9 cellular contexts compared by ENCODE assay signal in the genomic region with DNA sequence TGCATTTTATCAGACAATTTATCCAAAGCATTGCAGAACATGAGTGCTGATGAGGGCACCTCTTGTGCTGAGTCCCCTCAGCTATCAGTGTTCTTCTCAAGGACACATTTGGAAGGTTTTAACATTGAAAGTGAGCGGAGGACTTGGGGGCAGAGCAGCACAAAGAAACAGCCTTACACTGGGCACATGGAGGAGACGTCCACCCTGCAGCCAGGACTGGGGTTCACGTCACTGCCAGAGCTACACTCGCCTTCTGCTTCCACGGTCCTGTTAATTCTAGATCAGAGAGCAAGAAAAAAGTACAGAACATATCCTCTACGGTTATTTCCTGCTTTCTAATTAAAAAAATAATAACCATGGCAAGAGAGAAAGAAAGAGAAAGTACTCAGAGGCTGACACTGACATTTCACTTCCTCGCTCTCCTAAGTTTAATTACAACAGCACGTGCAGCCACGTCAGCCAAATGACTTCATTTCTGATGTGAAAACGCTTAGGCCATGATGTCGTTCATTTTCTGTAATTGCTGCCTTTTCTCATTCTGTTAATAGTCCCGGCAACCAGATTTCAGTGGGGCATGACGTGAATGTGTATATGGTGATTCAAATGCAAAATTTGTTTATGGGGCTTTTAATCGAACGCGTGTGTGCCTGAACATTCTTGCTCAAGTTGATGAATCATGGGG. TPM values are rescaled to one million over a fixed set of nuclear protein-coding genes. Genes with fewer than 3 reads are reported as not detected.
A peak's percentile ranks its signal among the peaks of the same experiment; 100 is the strongest.
DNase-seq lines count a peak whose midpoint lies in the region; ATAC-seq and TF ChIP-seq lines count a peak whose summit lies in the region.
"Had no signal": no experiment of that assay in that cellular context is flagged by ENCODE, and none has a peak within 500 bp of the region (broad histone marks: within the 10 kb centered on the region; RNA-seq: fewer than 3 reads in every experiment).

No MANE protein-coding gene starts in this region.

- no peak overlapping the region for H3T11ph ChIP-seq in H9 (ENCODE audit: low read length)

- H3K56ac ChIP-seq in H9 (ENCODE audit: insufficient read length, low read depth, low read length) = no peak overlapping the region

- no peak overlapping the region for H2BK15ac ChIP-seq in H9 (ENCODE audit: low read depth, low read length)

- no peak overlapping the region for H2BK5ac ChIP-seq in H9 (ENCODE audit: insufficient read length, low read length)

- H3K4me3 ChIP-seq in OCI-LY7 (ENCODE audit: low read depth, low read length, poor library complexity, severe bottlenecking) (peak overlapping the region; percentile 16), choroid plexus epithelial cell (ENCODE audit: low read depth, low read length) (peak overlapping the region; percentile 7)

- H3K4ac ChIP-seq in H9 (ENCODE audit: low read depth, low read length) = no peak overlapping the region

- ATAC-seq in GM21576 (IDR thresholded peaks at IDR 0.05; ENCODE audit: unreplicated experiment) = no peak

- H3K23me2 ChIP-seq in H9 (ENCODE audit: insufficient read length, low read depth, low read length, poor library complexity, severe bottlenecking) = no peaks in the 10 kb centered on the region

- H3K27me3 ChIP-seq in H9 (ENCODE audit: insufficient read depth, low read length) = no peaks in the 10 kb centered on the region

- H3K36me3 Mint-ChIP-seq in H9 (ENCODE audit: insufficient read depth in 1 of 3, low read depth in 3 of 3) = no peaks in the 10 kb centered on the region

- peak overlapping the region; percentile 51; the same call in 1 of the 2 replicates for H2AFZ ChIP-seq in OCI-LY7 (ENCODE audit: low read length)
- no peak overlapping the region for H2AFZ ChIP-seq in H9 (ENCODE audit: low read length)

- TF ChIP-seq CTCF in OCI-LY7 (conservative IDR thresholded peaks at IDR 0.05; ENCODE audit: low read length) (no peak), choroid plexus epithelial cell (conservative IDR thresholded peaks at IDR 0.05; ENCODE audit: low read depth, low read length) (no peak), H9 (conservative IDR thresholded peaks at IDR 0.05) (no peak)

- H3K4me1 ChIP-seq in OCI-LY7 (ENCODE audit: insufficient read depth, low read length, poor library complexity, severe bottlenecking) (peaks cover 8% of the 10 kb centered on the region), H9 (ENCODE audit: insufficient read depth, low read length) (no peaks in the 10 kb centered on the region)

- no peak overlapping the region for H2BK120ac ChIP-seq in H9 (ENCODE audit: low read depth, low read length, poor library complexity, severe bottlenecking)

- H3K9me3 Mint-ChIP-seq in H9 = no peaks in the 10 kb centered on the region

- POLR2A ChIA-PET in OCI-LY7 (lab: Charles Lee) = interaction anchor here (0.7 to 0.8 kb wide), 2 partner anchors 8 to 114 kb away, joined by 3 read pairs; no protein-coding TSS in a partner anchor

- H4K91ac ChIP-seq in H9 (ENCODE audit: insufficient read length, low read depth, low read length) = no peak overlapping the region

- no peak overlapping the region for H3K4me3 Mint-ChIP-seq in H9

- H3K27ac ChIP-seq in OCI-LY7 (ENCODE audit: low read depth, low read length, poor library complexity, severe bottlenecking) (no peak overlapping the region), H9 (ENCODE audit: insufficient read length, low read depth, low read length) (no peak overlapping the region)
- H3K27ac ChIP-seq: C4-2B had no signal

- H3K79me2 ChIP-seq in OCI-LY7 (ENCODE audit: insufficient read depth, low read depth, low read length) = no peaks in the 10 kb centered on the region
- H3K79me2 ChIP-seq in H9 (ENCODE audit: insufficient read depth, low read length) = no peaks in the 10 kb centered on the region

- H3K27ac Mint-ChIP-seq in H9 = peak overlapping the region in 1 of 3 experiments; percentile 48; a peak in 2 of 7 replicates

- intact Hi-C loops in OCI-LY7 (cut with micrococcal nuclease; ENCODE audit: unreplicated experiment) = no loop called here

- no peaks in the 10 kb centered on the region for H3K79me1 ChIP-seq in H9 (ENCODE audit: insufficient read depth, low read depth, low read length, poor library complexity, severe bottlenecking)

- no peak overlapping the region for H3K23ac ChIP-seq in H9 (ENCODE audit: insufficient read length, low read depth, low read length)

- H3K27me3 Mint-ChIP-seq in H9 (ENCODE audit: low read depth) = peaks cover under 1% of the 10 kb centered on the region

- H3K9me3 ChIP-seq in OCI-LY7 (ENCODE audit: low read length) (no peaks in the 10 kb centered on the region), H9 (ENCODE audit: control insufficient read depth, low read depth, low read length) (no peaks in the 10 kb centered on the region)

- H2BK20ac ChIP-seq in H9 (ENCODE audit: low read depth, low read length, poor library complexity, severe bottlenecking) = no peak overlapping the region

- no peak overlapping the region for H4K5ac ChIP-seq in H9 (ENCODE audit: insufficient read length, low read depth, low read length)

- no peak overlapping the region for H4K8ac ChIP-seq in H9 (replicated peaks; ENCODE audit: insufficient read length, low read depth, low read length)

- WGBS in H9 (ENCODE audit: extremely low coverage, insufficient read length, low lambda C conversion rate) = no CpG with 5 or more reads among the region's 16 CpGs

- H3K4me2 ChIP-seq in OCI-LY7 (ENCODE audit: low read length) (peak overlapping the region; percentile 65), H9 (ENCODE audit: insufficient read depth, insufficient read length, low read length) (no peak overlapping the region)

- no TSS peak for BruUV-seq in OCI-LY7 (replicated peaks; lab: Mats Ljungman, UMichigan)

- no peaks in the 10 kb centered on the region for H3K36me3 ChIP-seq in OCI-LY7 (ENCODE audit: insufficient read depth, low read length)

- no peak overlapping the region for H3K14ac ChIP-seq in H9 (ENCODE audit: insufficient read depth, low read length)

- H3K9ac ChIP-seq in H9 (ENCODE audit: extremely low read depth, insufficient read length, low read length) = no peak overlapping the region

- H2BK12ac ChIP-seq in H9 (ENCODE audit: insufficient read length, low read depth, low read length) = no peak overlapping the region

- DNase-seq in activated CD4-positive, alpha-beta T cell treated with anti-CD3 and anti-CD28 coated beads for 48 hours = peak; percentile 59
- no peak for DNase-seq in activated CD4-positive, alpha-beta T cell treated with anti-CD3 and anti-CD28 coated beads, Interleukin-2, amount 50 U/mL, for 4 hours
- DNase-seq in OCI-LY7 (ENCODE audit: low spot score) (peak; percentile 16), choroid plexus epithelial cell (ENCODE audit: low read depth) (peak; percentile 56), non-pigmented ciliary epithelial cell (ENCODE audit: low read depth) (peak; percentile 40), H9 (no peak), D341Med (ENCODE audit: low spot score) (no peak)

- CTCF ChIA-PET in OCI-LY7 (lab: Charles Lee; ENCODE audit: unreplicated experiment) = interaction anchor here (0.6 kb wide), 1 partner anchor 675 kb away, joined by 3 read pairs; no protein-coding TSS in a partner anchor

- no peak overlapping the region for H3K18ac ChIP-seq in H9 (ENCODE audit: insufficient read length, low read depth, low read length)

- peaks cover 13 to 18% of the 10 kb centered on the region in 2 experiments for H3K4me1 Mint-ChIP-seq in H9

- no peak overlapping the region for H2AK5ac ChIP-seq in H9 (ENCODE audit: insufficient read length, low read length)

- no peaks in the 10 kb centered on the region for H3K9me2 ChIP-seq in OCI-LY7 (ENCODE audit: insufficient read depth, low read length)

- no peaks in the 10 kb centered on the region for H4K20me1 ChIP-seq in OCI-LY7 (ENCODE audit: insufficient read depth, low read length)
- no peaks in the 10 kb centered on the region for H4K20me1 ChIP-seq in H9 (ENCODE audit: control insufficient read depth, insufficient read depth, insufficient read length)

RNA-seq across cellular contexts. Expression of gene PRND, which starts 5.1 kb away (rescaled TPM):
- total RNA-seq in OCI-LY7 (2014; rRNA removed; shearing (Covaris generic)) = not detected in 2 replicates
- total RNA-seq in OCI-LY7 (2022) (not detected in 2 replicates), H9 (2021) (0.04 TPM in 1 of 2 replicates, not detected in the other)

RNA-seq across cellular contexts. Expression of gene PRNP, which starts 40.6 kb away (rescaled TPM):
- total RNA-seq in OCI-LY7 (2014; rRNA removed; shearing (Covaris generic)) = 1.0 and 2.8 TPM in 2 replicates
- 3.7 and 4.7 TPM in 2 replicates for total RNA-seq in OCI-LY7 (2022)
- 18.5 and 19.0 TPM in 2 replicates for total RNA-seq in H9 (2021)

Comparison
In these comparisons a context has a peak if more than half of its experiments do, and no peak if none do; other contexts are left out.
1. DNase-seq: peak in activated CD4-positive, alpha-beta T cell treated with anti-CD3 and anti-CD28 coated beads for 48 hours (single experiment), OCI-LY7 (single experiment), choroid plexus epithelial cell (single experiment) and non-pigmented ciliary epithelial cell (single experiment); none in activated CD4-positive, alpha-beta T cell treated with anti-CD3 and anti-CD28 coated beads, Interleukin-2, amount 50 U/mL, for 4 hours (0 of 2), H9 (single experiment) and D341Med (single experiment).